ENCODE assay signal across 11 cellular contexts in genomic region chr17:45353047-45353446, GRCh38. TPM values are rescaled to one million over a fixed set of nuclear protein-coding genes. Genes with fewer than 3 reads are reported as not detected.
DNase-seq lines count a peak whose midpoint lies in the region; ATAC-seq and TF ChIP-seq lines count a peak whose summit lies in the region.
"Had no signal": no experiment of that assay in that cellular context is flagged by ENCODE, and none has a peak within 500 bp of the region (broad histone marks: within the 10 kb centered on the region; RNA-seq: fewer than 3 reads in every experiment).

No MANE protein-coding gene starts in this region.

- no peak overlapping the region for H3K27ac ChIP-seq in HL-60 (replicated peaks)

- no peak overlapping the region for H3K4me3 ChIP-seq in HL-60 (replicated peaks; ENCODE audit: insufficient read depth, low read length)

- no peak overlapping the region for H3K4me3 Mint-ChIP-seq in activated CD8-positive, alpha-beta memory T cell treated with anti-CD3 and anti-CD28 coated beads, Interleukin-2, amount 10 ng/mL, durations not matched to agents 7 days and 5 days
- H3K4me3 Mint-ChIP-seq: endodermal cell had no signal

- H3K36me3 Mint-ChIP-seq in activated CD8-positive, alpha-beta memory T cell treated with anti-CD3 and anti-CD28 coated beads, Interleukin-2, amount 10 ng/mL, durations not matched to agents 7 days and 5 days: peaks cover 5% of the 10 kb centered on the region

- no peaks in the 10 kb centered on the region for H3K9me3 Mint-ChIP-seq in activated CD8-positive, alpha-beta memory T cell treated with anti-CD3 and anti-CD28 coated beads, Interleukin-2, amount 10 ng/mL, durations not matched to agents 7 days and 5 days (ENCODE audit: low read depth)

- H3K27me3 ChIP-seq in HL-60 (ENCODE audit: insufficient read depth, poor library complexity, severe bottlenecking): no peaks in the 10 kb centered on the region

- no peak for TF ChIP-seq CTCF in HL-60 (IDR thresholded peaks at IDR 0.05; ENCODE audit: insufficient read depth, low read length)

- H3K27ac Mint-ChIP-seq in activated CD8-positive, alpha-beta memory T cell treated with anti-CD3 and anti-CD28 coated beads, Interleukin-2, amount 10 ng/mL, durations not matched to agents 7 days and 5 days: no peak overlapping the region
- H3K27ac Mint-ChIP-seq: endodermal cell had no signal

- peaks cover 29% of the 10 kb centered on the region for H3K27me3 Mint-ChIP-seq in activated CD8-positive, alpha-beta memory T cell treated with anti-CD3 and anti-CD28 coated beads, Interleukin-2, amount 10 ng/mL, durations not matched to agents 7 days and 5 days

- ATAC-seq in activated CD8-positive, alpha-beta memory T cell treated with anti-CD3 and anti-CD28 coated beads, Interleukin-2, amount 10 ng/mL, durations not matched to agents 7 days and 5 days: peak; percentile 65
- ATAC-seq: HepG2, PC-3 had no signal

- peak; percentile 61 for DNase-seq in A172 (ENCODE audit: low spot score)
- peak; percentile 64 to 85 for DNase-seq in HL-60 (ENCODE audit: low read depth in 1 of 2, low spot score in 1 of 2)
- no peak for DNase-seq in activated CD8-positive, alpha-beta memory T cell treated with anti-CD3 and anti-CD28 coated beads, Interleukin-2, amount 10 ng/mL, durations not matched to agents 7 days and 5 days
- peak; percentile 20 for DNase-seq in pons (ENCODE audit: low spot score)
- DNase-seq in NCI-H446 (lab: John Stamatoyannopoulos, UW): no peak
- no peak for DNase-seq in DMS79 (lab: John Stamatoyannopoulos, UW)
- DNase-seq in NCI-H1105 (lab: John Stamatoyannopoulos, UW): no peak
- DNase-seq in HuH-7.5 (ENCODE audit: low spot score): no peak
- DNase-seq: endodermal cell, PC-3 had no signal

- peaks cover 16% of the 10 kb centered on the region for H3K4me1 Mint-ChIP-seq in activated CD8-positive, alpha-beta memory T cell treated with anti-CD3 and anti-CD28 coated beads, Interleukin-2, amount 10 ng/mL, durations not matched to agents 7 days and 5 days
- H3K4me1 Mint-ChIP-seq: endodermal cell had no signal

- CTCF ChIA-PET in activated CD8-positive, alpha-beta memory T cell treated with anti-CD3 and anti-CD28 coated beads, Interleukin-2, amount 10 ng/mL, durations not matched to agents 7 days and 5 days (lab: Charles Lee): no interaction called here

RNA-seq across cellular contexts. Expression of gene MAP3K14, which starts 36.2 kb away (rescaled TPM):
- total RNA-seq in A172 (2014; rRNA removed; shearing (Covaris generic)): 24.8 and 35.5 TPM in 2 replicates
- 10 to 100 TPM; 39.3 to 43.0 TPM for total RNA-seq in activated CD8-positive, alpha-beta memory T cell treated with anti-CD3 and anti-CD28 coated beads, Interleukin-2, amount 10 ng/mL, durations not matched to agents 7 days and 5 days

Comparison
In these comparisons a context has a peak if more than half of its experiments do, and no peak if none do; other contexts are left out.
1. DNase-seq: peak in A172 (single experiment), HL-60 (2 of 2) and pons (single experiment); none in activated CD8-positive, alpha-beta memory T cell treated with anti-CD3 and anti-CD28 coated beads, Interleukin-2, amount 10 ng/mL, durations not matched to agents 7 days and 5 days (single experiment), NCI-H446 (0 of 2), DMS79 (single experiment), NCI-H1105 (single experiment) and HuH-7.5 (single experiment).